8 cellular contexts compared by ENCODE assay signal in the genomic region with DNA sequence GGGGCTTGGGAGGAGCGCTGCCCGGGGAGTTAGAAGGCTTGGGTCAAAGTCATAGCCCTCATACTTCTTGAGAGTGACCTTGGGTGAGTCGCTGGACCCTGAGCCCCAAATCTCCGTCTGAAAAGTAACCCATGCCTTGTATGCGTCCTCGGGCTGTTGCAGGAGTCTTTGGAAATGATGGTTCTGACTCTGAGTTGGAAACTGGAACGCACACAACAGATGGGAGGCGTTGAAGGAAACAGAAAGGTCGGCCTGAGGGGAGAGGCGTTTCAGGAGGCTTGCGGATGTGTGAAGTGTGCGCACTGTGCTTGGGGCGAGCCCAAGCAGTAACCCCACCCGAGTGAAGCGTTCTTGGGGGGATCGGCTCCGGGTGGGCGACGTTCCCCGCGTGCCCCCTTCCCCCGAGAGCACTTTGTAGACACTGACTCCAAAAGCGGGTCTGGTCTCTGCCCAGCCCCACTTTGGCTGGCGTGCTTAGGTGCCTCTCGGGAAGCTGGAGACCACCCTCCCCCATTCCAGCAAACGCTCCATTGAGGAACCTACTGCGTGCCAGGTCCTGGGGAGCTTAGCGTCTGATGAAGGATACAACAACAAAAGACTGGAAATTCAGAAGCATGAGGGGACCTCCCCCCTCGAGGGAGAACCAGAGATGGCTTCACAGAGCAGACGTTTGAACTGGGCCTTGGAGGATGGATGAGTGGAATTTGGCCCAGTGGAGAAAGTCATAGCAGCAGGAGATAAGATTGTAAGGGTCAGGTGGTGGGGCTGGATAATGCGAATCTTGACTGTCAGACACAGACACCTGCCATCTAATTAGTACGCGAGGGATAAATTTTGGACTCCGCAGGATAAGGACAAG. TPM values are rescaled to one million over a fixed set of nuclear protein-coding genes. Genes with fewer than 3 reads are reported as not detected.
DNase-seq lines count a peak whose midpoint lies in the region; ATAC-seq, FAIRE-seq and TF ChIP-seq lines count a peak whose summit lies in the region.

No MANE protein-coding gene starts in this region.

- peaks cover 15% of the 10 kb centered on the region for H3K4me1 ChIP-seq in HUES6 (ENCODE audit: control insufficient read depth, insufficient read depth, low read length)
- H3K4me1 ChIP-seq in stomach smooth muscle (ENCODE audit: control insufficient read depth, insufficient read depth, low read length): peaks cover 23% of the 10 kb centered on the region

- no peak overlapping the region for H3K27ac ChIP-seq in HUES6 (ENCODE audit: low read depth, low read length)
- H3K27ac ChIP-seq in stomach smooth muscle (ENCODE audit: low read length): peak overlapping the region; percentile 80

- no peaks in the 10 kb centered on the region for H3K9me3 ChIP-seq in HUES6 (ENCODE audit: control insufficient read depth, insufficient read depth, low read depth, low read length)
- H3K9me3 ChIP-seq in stomach smooth muscle (ENCODE audit: control insufficient read depth in 2 of 2, low read length in 2 of 2): no peaks in the 10 kb centered on the region

- DNase-seq in BJ (ENCODE audit: low read depth) (no peak), astrocyte of the spinal cord (ENCODE audit: low read depth, low spot score) (no peak), islet precursor cell (peak; percentile 54), COLO668 (lab: John Stamatoyannopoulos, UW; ENCODE audit: unreplicated experiment) (no peak), GM19239 (ENCODE audit: insufficient read length, low spot score) (no peak)

- ATAC-seq in GM18870 (IDR thresholded peaks at IDR 0.05; ENCODE audit: unreplicated experiment): no peak

- H3K4me3 ChIP-seq in BJ (ENCODE audit: low read depth, low read length): peak overlapping the region; percentile 84
- H3K4me3 ChIP-seq in HUES6 (ENCODE audit: low read depth, low read length): peak overlapping the region; percentile 94
- peak overlapping the region; percentile 58 for H3K4me3 ChIP-seq in astrocyte of the spinal cord (ENCODE audit: low read depth, low read length)
- H3K4me3 ChIP-seq in stomach smooth muscle (ENCODE audit: low read length in 2 of 2): peak overlapping the region; percentile 87 to 92

- no peak for FAIRE-seq in GM19239 (lab: Jason Lieb, UNC)

- in situ Hi-C loops in astrocyte of the spinal cord (cut with HindIII; ENCODE audit: low sequenced_read_pairs): no loop called here

- H3K36me3 ChIP-seq in BJ (ENCODE audit: control insufficient read depth, insufficient read depth, low read length): no peaks in the 10 kb centered on the region
- no peaks in the 10 kb centered on the region for H3K36me3 ChIP-seq in HUES6 (ENCODE audit: control insufficient read depth, insufficient read depth, low read length)
- H3K36me3 ChIP-seq in stomach smooth muscle (ENCODE audit: control insufficient read depth in 2 of 2, insufficient read depth in 2 of 2, low read length in 2 of 2): peaks cover 0 to 2% of the 10 kb centered on the region in 2 donors

- CTCF ChIA-PET in BJ (lab: Yijun Ruan, JAX): interaction anchor here (0.6 to 3.0 kb wide), 8 partner anchors 9 to 459 kb away, joined by 3 to 15 read pairs (median 4); no protein-coding TSS in a partner anchor

- H3K9ac ChIP-seq in HUES6 (ENCODE audit: low read length): peak overlapping the region; percentile 67
- peak overlapping the region; percentile 88 for H3K9ac ChIP-seq in stomach smooth muscle (ENCODE audit: low read length in 2 of 2)

- POLR2A ChIA-PET in BJ (lab: Charles Lee): no interaction called here

- H3K27me3 ChIP-seq in BJ (ENCODE audit: control insufficient read depth, insufficient read depth, low read length) (no peaks in the 10 kb centered on the region), HUES6 (ENCODE audit: control insufficient read depth, insufficient read depth, low read length) (no peaks in the 10 kb centered on the region; the same call in 1 of the 2 replicates), stomach smooth muscle (ENCODE audit: control insufficient read depth in 1 of 2, insufficient read depth in 2 of 2, low read length in 2 of 2) (no peaks in the 10 kb centered on the region)

- no peak for TF ChIP-seq CTCF in BJ (IDR thresholded peaks at IDR 0.05; ENCODE audit: insufficient read depth, low read depth, low read length)
- TF ChIP-seq CTCF in astrocyte of the spinal cord (IDR thresholded peaks at IDR 0.05; ENCODE audit: low read depth, low read length): no peak

RNA-seq across cellular contexts. Expression of gene SLC25A51, which starts 0.9 kb away (rescaled TPM):
- polyA plus RNA-seq in BJ (2011; rRNA removed): 15.6 and 24.4 TPM in 2 replicates
- polyA minus RNA-seq in BJ (2011; rRNA and poly(A)+ RNA removed): 38.2 and 51.5 TPM in 2 replicates
